15 cellular contexts compared by ENCODE assay signal in genomic region chr3:115800489-115801080, GRCh38.
DNase-seq lines count a peak whose midpoint lies in the region; ATAC-seq lines count a peak whose summit lies in the region.
"Had no signal": no experiment of that assay in that cellular context is flagged by ENCODE, and none has a peak within 500 bp of the region (broad histone marks: within the 10 kb centered on the region; RNA-seq: fewer than 3 reads in every experiment).

No MANE protein-coding gene starts in this region.

- DNase-seq in AG20443 (ENCODE audit: low spot score), result peak; percentile 68
- peak; percentile 97 for DNase-seq in M059J (ENCODE audit: low read depth)
- DNase-seq in astrocyte of the hippocampus (ENCODE audit: low read depth, low spot score), result peak; percentile 60
- DNase-seq in iris pigment epithelial cell (ENCODE audit: low read depth), result peak; percentile 54
- DNase-seq in NCI-H1436 (lab: John Stamatoyannopoulos, UW), result no peak
- DNase-seq: cortex of kidney, DMS153, foreskin melanocyte, midbrain, NCI-H2107, thyroid gland had no signal

- ATAC-seq in HG02763 (IDR thresholded peaks at IDR 0.05; ENCODE audit: unreplicated experiment) (no peak), HG02981 (IDR thresholded peaks at IDR 0.05; ENCODE audit: unreplicated experiment) (no peak), GM21390 (IDR thresholded peaks at IDR 0.05; ENCODE audit: unreplicated experiment) (no peak)
- ATAC-seq: GM12878 had no signal
